In genomic region chr16:14102925-14103720, GRCh38 we compare ENCODE assay signal across 17 cellular contexts.
"Had no signal": no experiment of that assay in that cellular context is flagged by ENCODE, and none has a peak within 500 bp of the region (broad histone marks: within the 10 kb centered on the region; RNA-seq: fewer than 3 reads in every experiment).

No MANE protein-coding gene starts in this region.

- DNase-seq: activated CD4-positive, alpha-beta T cell treated with anti-CD3 and anti-CD28 coated beads for 4 hours; activated CD8-positive, alpha-beta memory T cell treated with anti-CD3 and anti-CD28 coated beads, Interleukin-2, amount 50 U/mL, for 4 hours; activated CD8-positive, alpha-beta T cell treated with anti-CD3 and anti-CD28 coated beads for 36 hours; activated naive CD4-positive, alpha-beta T cell; central memory CD4-positive, alpha-beta T cell; effector CD8-positive, alpha-beta T cell; glutamatergic neuron; mammary epithelial cell; pancreas; stimulated activated naive B cell treated with anti-CD40 and anti-IgM and Interleukin-4, amounts not matched to agents 10 μg/mL and 1 μg/mL and 100 μg/mL, for 72 hours; T-cell; uterus; WERI-Rb-1 had no signal

- H3K27me3 Mint-ChIP-seq: activated CD8-positive, alpha-beta T cell treated with anti-CD3 and anti-CD28 coated beads for 36 hours; stimulated activated naive B cell treated with anti-CD40 and anti-IgM and Interleukin-4, amounts not matched to agents 10 μg/mL and 1 μg/mL and 100 μg/mL, for 72 hours; T-cell had no signal

- H3K9me3 ChIP-seq: pancreas, suprapubic skin, uterus had no signal

- FAIRE-seq: pancreas had no signal

- H3K27me3 ChIP-seq: neural progenitor cell, pancreas, suprapubic skin, uterus had no signal

- H3K4me3 Mint-ChIP-seq: activated CD8-positive, alpha-beta T cell treated with anti-CD3 and anti-CD28 coated beads for 36 hours; neural progenitor cell; stimulated activated naive B cell treated with anti-CD40 and anti-IgM and Interleukin-4, amounts not matched to agents 10 μg/mL and 1 μg/mL and 100 μg/mL, for 72 hours; T-cell had no signal

- H2AFZ ChIP-seq: neural progenitor cell had no signal

- H3K36me3 Mint-ChIP-seq: T-cell had no signal

- ATAC-seq: activated CD8-positive, alpha-beta T cell treated with anti-CD3 and anti-CD28 coated beads for 36 hours; stimulated activated naive B cell treated with anti-CD40 and anti-IgM and Interleukin-4, amounts not matched to agents 10 μg/mL and 1 μg/mL and 100 μg/mL, for 72 hours; T-cell had no signal

- H3K27ac ChIP-seq: neural progenitor cell, pancreas, SK-N-MC, suprapubic skin, WERI-Rb-1 had no signal

- H3K4me2 ChIP-seq: neural progenitor cell had no signal

- H3K9me3 Mint-ChIP-seq: activated CD8-positive, alpha-beta T cell treated with anti-CD3 and anti-CD28 coated beads for 36 hours; stimulated activated naive B cell treated with anti-CD40 and anti-IgM and Interleukin-4, amounts not matched to agents 10 μg/mL and 1 μg/mL and 100 μg/mL, for 72 hours; T-cell had no signal

- H3K4me1 ChIP-seq: uterus had no signal

- H3K36me3 ChIP-seq: neural progenitor cell, pancreas, suprapubic skin, uterus, WERI-Rb-1 had no signal

- H3K27ac Mint-ChIP-seq: activated CD8-positive, alpha-beta T cell treated with anti-CD3 and anti-CD28 coated beads for 36 hours; neural progenitor cell; stimulated activated naive B cell treated with anti-CD40 and anti-IgM and Interleukin-4, amounts not matched to agents 10 μg/mL and 1 μg/mL and 100 μg/mL, for 72 hours; T-cell had no signal

- H3K4me3 ChIP-seq: coronary artery, neural progenitor cell, pancreas, SK-N-MC, suprapubic skin, uterus had no signal
